ENCODE assay signal across 11 cellular contexts in the genomic region with DNA sequence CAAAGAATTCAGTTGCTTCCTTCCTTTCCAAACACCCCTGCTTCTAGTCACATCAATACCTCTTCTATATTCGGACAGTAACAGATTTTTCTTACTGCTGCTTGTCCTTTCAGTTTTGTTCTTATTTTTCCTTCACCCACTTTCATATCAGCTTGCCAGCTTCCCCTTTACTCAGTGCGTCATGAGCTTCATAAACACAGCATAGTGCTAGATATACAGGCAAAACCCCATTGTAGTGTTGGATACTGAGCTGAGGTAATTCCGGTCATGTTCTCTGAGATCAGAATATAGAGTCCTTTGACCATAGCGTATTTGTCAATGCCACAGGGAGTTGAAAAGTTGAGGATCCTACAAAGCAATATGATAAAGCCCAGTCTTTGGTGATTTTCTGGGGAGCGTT. TPM values are rescaled to one million over a fixed set of nuclear protein-coding genes. Genes with fewer than 3 reads are reported as not detected.
DNase-seq lines count a peak whose midpoint lies in the region; ATAC-seq lines count a peak whose summit lies in the region.
"Had no signal": no experiment of that assay in that cellular context is flagged by ENCODE, and none has a peak within 500 bp of the region (broad histone marks: within the 10 kb centered on the region; RNA-seq: fewer than 3 reads in every experiment).

No MANE protein-coding gene starts in this region.

- H3K4me2 ChIP-seq in trophoblast cell (ENCODE audit: low read length): no peak overlapping the region

- peaks cover 2% of the 10 kb centered on the region for H3K27me3 Mint-ChIP-seq in activated T-helper 1 cell treated with anti-CD3 and anti-CD28 coated beads, Interleukin-12 subunit alpha, Interleukin-12 subunit beta, Interleukin-2, Interleukin-4 antibody, amounts not matched to agents 30 ng/mL and 10 ng/mL and 1 ng/mL, durations not matched to agents 14 hours and 24 hours and 36 hours (ENCODE audit: insufficient read depth)

- H4K12ac ChIP-seq in trophoblast cell (ENCODE audit: low read depth, low read length): no peak overlapping the region

- H3K9me3 ChIP-seq in trophoblast cell (ENCODE audit: insufficient read depth, low read depth, low read length) (no peaks in the 10 kb centered on the region), right cardiac atrium (ENCODE audit: control insufficient read depth, low read length) (no peaks in the 10 kb centered on the region)
- H3K9me3 ChIP-seq: upper lobe of right lung had no signal

- peaks cover 6 to 8% of the 10 kb centered on the region in 2 experiments for H3K36me3 ChIP-seq in trophoblast cell (ENCODE audit: control insufficient read depth in 1 of 2, insufficient read depth in 2 of 2, low read length in 2 of 2)

- no peak for DNase-seq in activated T-helper 1 cell treated with anti-CD3 and anti-CD28 coated beads, Interleukin-12 subunit alpha, Interleukin-12 subunit beta, Interleukin-2, Interleukin-4 antibody, amounts not matched to agents 30 ng/mL and 10 ng/mL and 1 ng/mL, durations not matched to agents 14 hours and 24 hours and 36 hours (ENCODE audit: low spot score)
- no peak for DNase-seq in trophoblast cell
- DNase-seq in kidney tubule cell (ENCODE audit: low spot score): no peak
- no peak for DNase-seq in right cardiac atrium
- DNase-seq in retina: no peak
- DNase-seq: erythroblast, NCI-H1092, upper lobe of right lung had no signal

- no peak overlapping the region for H2BK12ac ChIP-seq in trophoblast cell (ENCODE audit: low read length)

- H3K36me3 Mint-ChIP-seq in activated T-helper 1 cell treated with anti-CD3 and anti-CD28 coated beads, Interleukin-12 subunit alpha, Interleukin-12 subunit beta, Interleukin-2, Interleukin-4 antibody, amounts not matched to agents 30 ng/mL and 10 ng/mL and 1 ng/mL, durations not matched to agents 14 hours and 24 hours and 36 hours (ENCODE audit: low read depth): peaks cover 8% of the 10 kb centered on the region

- peaks cover 6% of the 10 kb centered on the region for H3K79me2 ChIP-seq in trophoblast cell (ENCODE audit: control insufficient read depth, insufficient read depth, low read length, poor library complexity)

- H3K9ac ChIP-seq in trophoblast cell (ENCODE audit: low read length): no peak overlapping the region

- H2AFZ ChIP-seq in trophoblast cell (ENCODE audit: insufficient read depth, low read length, poor library complexity): no peak overlapping the region

- H3K4me3 Mint-ChIP-seq in activated T-helper 1 cell treated with anti-CD3 and anti-CD28 coated beads, Interleukin-12 subunit alpha, Interleukin-12 subunit beta, Interleukin-2, Interleukin-4 antibody, amounts not matched to agents 30 ng/mL and 10 ng/mL and 1 ng/mL, durations not matched to agents 14 hours and 24 hours and 36 hours: peak overlapping the region; percentile 12

- H3K27me3 ChIP-seq in trophoblast cell (ENCODE audit: insufficient read depth, low read length) (no peaks in the 10 kb centered on the region), right cardiac atrium (ENCODE audit: control insufficient read depth, insufficient read depth) (no peaks in the 10 kb centered on the region)
- H3K27me3 ChIP-seq: upper lobe of right lung had no signal

- peak; percentile 46 for ATAC-seq in GM18861 (IDR thresholded peaks at IDR 0.05; ENCODE audit: unreplicated experiment)
- ATAC-seq in HG03159 (IDR thresholded peaks at IDR 0.05; ENCODE audit: unreplicated experiment): peak; percentile 39
- ATAC-seq in HG03139 (IDR thresholded peaks at IDR 0.05; ENCODE audit: unreplicated experiment): no peak
- ATAC-seq in right cardiac atrium: no peak
- ATAC-seq: upper lobe of right lung had no signal

- no peak overlapping the region for H3K23ac ChIP-seq in trophoblast cell (ENCODE audit: low read length)

- no peaks in the 10 kb centered on the region for H3K9me3 Mint-ChIP-seq in activated T-helper 1 cell treated with anti-CD3 and anti-CD28 coated beads, Interleukin-12 subunit alpha, Interleukin-12 subunit beta, Interleukin-2, Interleukin-4 antibody, amounts not matched to agents 30 ng/mL and 10 ng/mL and 1 ng/mL, durations not matched to agents 14 hours and 24 hours and 36 hours

- H3K4ac ChIP-seq in trophoblast cell (ENCODE audit: low read depth, low read length): peak overlapping the region; percentile 60

- H2BK120ac ChIP-seq in trophoblast cell (ENCODE audit: insufficient read depth, low read length, poor library complexity): no peak overlapping the region

- peaks cover 27% of the 10 kb centered on the region for H3K4me1 Mint-ChIP-seq in activated T-helper 1 cell treated with anti-CD3 and anti-CD28 coated beads, Interleukin-12 subunit alpha, Interleukin-12 subunit beta, Interleukin-2, Interleukin-4 antibody, amounts not matched to agents 30 ng/mL and 10 ng/mL and 1 ng/mL, durations not matched to agents 14 hours and 24 hours and 36 hours (ENCODE audit: low read depth)

- H2BK5ac ChIP-seq in trophoblast cell (ENCODE audit: low read depth, low read length, poor library complexity): no peak overlapping the region

- H2AK5ac ChIP-seq in trophoblast cell (ENCODE audit: low read length): no peak overlapping the region

- no peak overlapping the region for H4K91ac ChIP-seq in trophoblast cell (ENCODE audit: low read depth, low read length)

- peaks cover 9% of the 10 kb centered on the region for H3K79me1 ChIP-seq in trophoblast cell (ENCODE audit: low read length)

- no peak overlapping the region for H3K14ac ChIP-seq in trophoblast cell (ENCODE audit: low read length)

- no peak overlapping the region for H3K27ac Mint-ChIP-seq in activated T-helper 1 cell treated with anti-CD3 and anti-CD28 coated beads, Interleukin-12 subunit alpha, Interleukin-12 subunit beta, Interleukin-2, Interleukin-4 antibody, amounts not matched to agents 30 ng/mL and 10 ng/mL and 1 ng/mL, durations not matched to agents 14 hours and 24 hours and 36 hours

- no peak overlapping the region for H3K18ac ChIP-seq in trophoblast cell (ENCODE audit: low read length)

- peaks cover 10 to 11% of the 10 kb centered on the region in 2 experiments for H3K4me1 ChIP-seq in trophoblast cell (ENCODE audit: control insufficient read depth in 1 of 2, insufficient read depth in 2 of 2, low read length in 2 of 2)
- H3K4me1 ChIP-seq in right cardiac atrium (ENCODE audit: control insufficient read depth, insufficient read depth, low read length): no peaks in the 10 kb centered on the region

- WGBS in trophoblast cell (ENCODE audit: extremely low coverage, insufficient coverage, insufficient read length): no CpG with 5 or more reads among the region's 5 CpGs
- WGBS in right cardiac atrium: 76% methylated on average over 5 of the region's 5 CpGs

- H3K27ac ChIP-seq in trophoblast cell (ENCODE audit: low read depth, low read length) (no peak overlapping the region), right cardiac atrium (ENCODE audit: low read length) (no peak overlapping the region)
- H3K27ac ChIP-seq: upper lobe of right lung had no signal

- intact Hi-C loops in activated T-helper 1 cell treated with anti-CD3 and anti-CD28 coated beads, Interleukin-12 subunit alpha, Interleukin-12 subunit beta, Interleukin-2, Interleukin-4 antibody, amounts not matched to agents 30 ng/mL and 10 ng/mL and 1 ng/mL, durations not matched to agents 14 hours and 24 hours and 36 hours (cut with micrococcal nuclease): loop anchor here (5.0 kb wide), 3 partner anchors 86 to 796 kb away; partner anchors contain the start of gene DUSP28
- intact Hi-C loops in right cardiac atrium (cut with DNase I): no loop called here

- H4K8ac ChIP-seq in trophoblast cell (ENCODE audit: low read depth, low read length): no peak overlapping the region

- H3K4me3 ChIP-seq in trophoblast cell (ENCODE audit: low read depth, low read length): no peak overlapping the region
- no peak overlapping the region for H3K4me3 ChIP-seq in right cardiac atrium (ENCODE audit: low read length)

RNA-seq across cellular contexts. Expression of gene FARP2, which starts 2.4 kb away (rescaled TPM):
- total RNA-seq in activated T-helper 1 cell treated with anti-CD3 and anti-CD28 coated beads, Interleukin-12 subunit alpha, Interleukin-12 subunit beta, Interleukin-2, Interleukin-4 antibody, amounts not matched to agents 30 ng/mL and 10 ng/mL and 1 ng/mL, durations not matched to agents 14 hours and 24 hours and 36 hours: 36.6 and 40.9 TPM in 2 replicates
- polyA plus RNA-seq in trophoblast cell (2013): 20.0 and 20.1 TPM in 2 replicates
- total RNA-seq in right cardiac atrium: 10 to 100 TPM; 22.6 to 28.4 (median 24.5) TPM
- 6.1 TPM for polyA plus RNA-seq in right cardiac atrium

RNA-seq across cellular contexts. Expression of gene SEPTIN2, which starts 42.7 kb away (rescaled TPM):
- total RNA-seq in activated T-helper 1 cell treated with anti-CD3 and anti-CD28 coated beads, Interleukin-12 subunit alpha, Interleukin-12 subunit beta, Interleukin-2, Interleukin-4 antibody, amounts not matched to agents 30 ng/mL and 10 ng/mL and 1 ng/mL, durations not matched to agents 14 hours and 24 hours and 36 hours: 203 and 219 TPM in 2 replicates
- 334 and 340 TPM in 2 replicates for polyA plus RNA-seq in trophoblast cell (2013)
- total RNA-seq in right cardiac atrium: 100 to 1,000 TPM; 232 to 335 (median 247) TPM
- 153 TPM for polyA plus RNA-seq in right cardiac atrium

RNA-seq across cellular contexts. Expression of gene HDLBP, which starts 43.0 kb away (rescaled TPM):
- total RNA-seq in activated T-helper 1 cell treated with anti-CD3 and anti-CD28 coated beads, Interleukin-12 subunit alpha, Interleukin-12 subunit beta, Interleukin-2, Interleukin-4 antibody, amounts not matched to agents 30 ng/mL and 10 ng/mL and 1 ng/mL, durations not matched to agents 14 hours and 24 hours and 36 hours: 270 and 273 TPM in 2 replicates
- 771 and 822 TPM in 2 replicates for polyA plus RNA-seq in trophoblast cell (2013)
- total RNA-seq in right cardiac atrium: 100 to 1,000 TPM; 368 to 394 (median 376) TPM
- polyA plus RNA-seq in right cardiac atrium: 265 TPM

Comparison
In these comparisons a context has a peak if more than half of its experiments do, and no peak if none do; other contexts are left out.
1. ATAC-seq: peak in GM18861 (single experiment) and HG03159 (single experiment); none in HG03139 (single experiment) and right cardiac atrium (0 of 2).